In the genomic region with DNA sequence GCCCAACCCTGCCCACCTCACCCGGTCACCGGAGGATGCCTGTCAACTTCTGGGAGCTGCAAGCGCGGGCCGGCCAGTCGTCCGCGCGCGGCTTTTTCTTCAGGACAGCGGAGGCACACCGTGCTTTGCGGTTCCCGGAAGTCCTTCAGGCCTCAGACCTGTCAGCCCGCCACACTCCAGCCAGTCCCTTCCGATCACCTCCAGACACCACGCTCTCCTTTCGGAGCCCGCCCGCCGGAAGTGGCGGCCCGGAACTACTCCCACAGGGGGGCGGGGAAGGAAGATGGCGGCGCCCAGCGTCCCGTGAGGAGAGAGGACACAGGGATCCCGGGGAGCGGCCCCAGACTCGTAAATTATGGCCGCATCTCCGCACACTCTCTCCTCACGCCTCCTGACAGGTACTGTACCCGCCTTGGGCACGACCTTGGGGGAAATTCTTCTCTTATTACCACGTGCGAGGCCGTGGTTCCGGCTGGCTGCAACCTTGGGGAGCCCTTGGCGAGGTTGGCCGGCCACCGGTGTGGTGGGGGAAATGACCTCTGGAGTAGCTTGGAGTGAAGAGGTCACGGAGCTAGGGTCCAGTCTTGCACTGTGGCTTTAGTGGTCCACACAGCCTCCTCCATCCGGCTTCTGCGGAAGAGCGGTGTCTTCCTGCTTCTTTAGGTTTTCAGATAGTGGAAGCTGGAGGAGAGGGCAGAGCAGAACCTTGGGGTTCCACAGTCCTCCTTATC, we compare ENCODE assay signal across 8 cellular contexts. TPM values are rescaled to one million over a fixed set of nuclear protein-coding genes. Genes with fewer than 3 reads are reported as not detected.
DNase-seq lines count a peak whose midpoint lies in the region; ATAC-seq and TF ChIP-seq lines count a peak whose summit lies in the region.

COX10 (plus strand) TSS at position 254 of the 731 bp plus-strand sequence; CDS start at position 356, 102 bp downstream.

- H3F3A ChIP-seq in GM23338 (replicated peaks; ENCODE audit: low read depth), result no peaks in the 10 kb centered on the region

- TF ChIP-seq CTCF in GM23338 (conservative IDR thresholded peaks at IDR 0.05; ENCODE audit: low read depth in 2 of 2), result no peak
- TF ChIP-seq CTCF in fibroblast of the aortic adventitia (IDR thresholded peaks at IDR 0.05; ENCODE audit: insufficient read depth, low read length), result no peak
- no peak for TF ChIP-seq CTCF in nephron (IDR thresholded peaks at IDR 0.05; ENCODE audit: unreplicated experiment in 3 of 3)

- H2AFZ ChIP-seq in GM23338, result peak within 1 kb of the TSS; percentile 100

- peaks cover 70% of the 10 kb centered on the region for H3K79me2 ChIP-seq in GM23338 (replicated peaks; ENCODE audit: insufficient read depth)

- H3K36me3 Mint-ChIP-seq in GM23338 (ENCODE audit: low read depth) (peaks cover 24% of the 10 kb centered on the region; the same call in 2 of the 3 replicates), nephron (ENCODE audit: low read depth) (peaks cover 25% of the 10 kb centered on the region)
- H3K36me3 Mint-ChIP-seq in stimulated activated naive CD8-positive, alpha-beta T cell treated with anti-CD3 and anti-CD28 coated beads, Interleukin-15, Interleukin-2, amounts not matched to agents 100 ng/mL and 50 ng/mL, for 24 hours (ENCODE audit: low read depth), result peaks cover 36% of the 10 kb centered on the region

- peaks cover 9% of the 10 kb centered on the region for H3K4me1 ChIP-seq in GM23338 (ENCODE audit: insufficient read depth)

- peak within 1 kb of the TSS; percentile 99 for H3K27ac Mint-ChIP-seq in GM23338
- peak within 1 kb of the TSS; percentile 77 to 93 (median 91) for H3K27ac Mint-ChIP-seq in nephron
- peak within 1 kb of the TSS; percentile 96 for H3K27ac Mint-ChIP-seq in stimulated activated naive CD8-positive, alpha-beta T cell treated with anti-CD3 and anti-CD28 coated beads, Interleukin-15, Interleukin-2, amounts not matched to agents 100 ng/mL and 50 ng/mL, for 24 hours

- H3K4me1 Mint-ChIP-seq in GM23338 (peaks cover 12% of the 10 kb centered on the region), nephron (peaks cover 19% of the 10 kb centered on the region)
- H3K4me1 Mint-ChIP-seq in stimulated activated naive CD8-positive, alpha-beta T cell treated with anti-CD3 and anti-CD28 coated beads, Interleukin-15, Interleukin-2, amounts not matched to agents 100 ng/mL and 50 ng/mL, for 24 hours (ENCODE audit: low read depth), result peaks cover 60% of the 10 kb centered on the region

- H3K27ac ChIP-seq in GM23338 (ENCODE audit: low read depth), result peak within 1 kb of the TSS; percentile 94

- H3K9me2 ChIP-seq in GM23338 (ENCODE audit: insufficient read depth), result no peaks in the 10 kb centered on the region

- H3K4me3 Mint-ChIP-seq in GM23338 (peak within 1 kb of the TSS; percentile 99), nephron (peak within 1 kb of the TSS; percentile 98 to 99 (median 98))
- peak within 1 kb of the TSS; percentile 95 for H3K4me3 Mint-ChIP-seq in stimulated activated naive CD8-positive, alpha-beta T cell treated with anti-CD3 and anti-CD28 coated beads, Interleukin-15, Interleukin-2, amounts not matched to agents 100 ng/mL and 50 ng/mL, for 24 hours

- H4K20me1 ChIP-seq in GM23338 (replicated peaks; ENCODE audit: insufficient read depth), result peaks cover 13% of the 10 kb centered on the region

- H3K4me2 ChIP-seq in GM23338, result peak within 1 kb of the TSS; percentile 96

- H3K9me3 Mint-ChIP-seq in GM23338 (peaks cover 11% of the 10 kb centered on the region), nephron (peaks cover 5% of the 10 kb centered on the region)
- H3K9me3 Mint-ChIP-seq in stimulated activated naive CD8-positive, alpha-beta T cell treated with anti-CD3 and anti-CD28 coated beads, Interleukin-15, Interleukin-2, amounts not matched to agents 100 ng/mL and 50 ng/mL, for 24 hours, result no peaks in the 10 kb centered on the region

- H3K4me3 ChIP-seq in GM23338 (peak within 1 kb of the TSS; percentile 100), fibroblast of the aortic adventitia (ENCODE audit: low read depth, low read length) (peak within 1 kb of the TSS; percentile 100)

- H3K36me3 ChIP-seq in GM23338 (ENCODE audit: insufficient read depth), result peaks cover 2% of the 10 kb centered on the region; the same call in 1 of the 2 replicates

- peak; percentile 88 for DNase-seq in EH (ENCODE audit: low read depth)
- peak; percentile 94 for DNase-seq in GM23338 (ENCODE audit: low spot score)
- DNase-seq in Kasumi-1 (lab: John Stamatoyannopoulos, UW), result peak; percentile 58 to 64
- DNase-seq in activated T-helper 9 cell treated with anti-CD3 and anti-CD28 coated beads, Interleukin-2, amount 50 U/mL, for 16 hours (ENCODE audit: low read depth), result peak; percentile 80
- DNase-seq in fibroblast of the aortic adventitia (ENCODE audit: low read depth), result peak; percentile 71

- TF ChIP-seq POLR2A in Raji (IDR thresholded peaks at IDR 0.05; ENCODE audit: insufficient read depth, low read depth, low read length), result peak; percentile 91

- peaks cover 5% of the 10 kb centered on the region for H3K27me3 Mint-ChIP-seq in GM23338 (ENCODE audit: insufficient read depth, low read depth, poor library complexity)
- no peaks in the 10 kb centered on the region for H3K27me3 Mint-ChIP-seq in nephron (ENCODE audit: low read depth)
- no peaks in the 10 kb centered on the region for H3K27me3 Mint-ChIP-seq in stimulated activated naive CD8-positive, alpha-beta T cell treated with anti-CD3 and anti-CD28 coated beads, Interleukin-15, Interleukin-2, amounts not matched to agents 100 ng/mL and 50 ng/mL, for 24 hours

- H3K27me3 ChIP-seq in GM23338 (ENCODE audit: insufficient read depth), result no peaks in the 10 kb centered on the region

- peak; percentile 100 for ATAC-seq in GM23338

TF ChIP-seq in GM23338, 12 proteins besides CTCF, POLR2A, EP300 and RAD21 (continues in another document):
- no peak for TF ChIP-seq REST (IDR thresholded peaks at IDR 0.05; ENCODE audit: unreplicated experiment)
- peak; percentile 76 for TF ChIP-seq POLR2AphosphoS5 (IDR thresholded peaks at IDR 0.05; ENCODE audit: low read depth)
- TF ChIP-seq STAT1 (IDR thresholded peaks at IDR 0.05; ENCODE audit: unreplicated experiment), result no peak
- TF ChIP-seq JUNB (IDR thresholded peaks at IDR 0.05; ENCODE audit: unreplicated experiment), result no peak
- TF ChIP-seq EZH2 (IDR thresholded peaks at IDR 0.05; ENCODE audit: low read depth, unreplicated experiment), result no peak
- TF ChIP-seq CREB1 (CRISPR knock-in tag; IDR thresholded peaks at IDR 0.05; ENCODE audit: low read depth), result peak; percentile 94
- no peak for TF ChIP-seq EZH2phosphoT487 (IDR thresholded peaks at IDR 0.05; ENCODE audit: unreplicated experiment)
- TF ChIP-seq, protein P1, sequence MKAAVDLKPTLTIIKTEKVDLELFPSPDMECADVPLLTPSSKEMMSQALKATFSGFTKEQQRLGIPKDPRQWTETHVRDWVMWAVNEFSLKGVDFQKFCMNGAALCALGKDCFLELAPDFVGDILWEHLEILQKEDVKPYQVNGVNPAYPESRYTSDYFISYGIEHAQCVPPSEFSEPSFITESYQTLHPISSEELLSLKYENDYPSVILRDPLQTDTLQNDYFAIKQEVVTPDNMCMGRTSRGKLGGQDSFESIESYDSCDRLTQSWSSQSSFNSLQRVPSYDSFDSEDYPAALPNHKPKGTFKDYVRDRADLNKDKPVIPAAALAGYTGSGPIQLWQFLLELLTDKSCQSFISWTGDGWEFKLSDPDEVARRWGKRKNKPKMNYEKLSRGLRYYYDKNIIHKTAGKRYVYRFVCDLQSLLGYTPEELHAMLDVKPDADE (IDR thresholded peaks at IDR 0.05), result peak; percentile 66
- no peak for TF ChIP-seq NANOG (IDR thresholded peaks at IDR 0.05; ENCODE audit: borderline replicate concordance)
- TF ChIP-seq ZNF331 (CRISPR knock-in tag; IDR thresholded peaks at IDR 0.05; ENCODE audit: low read depth), result no peak
- no peak for TF ChIP-seq ZNF114 (CRISPR knock-in tag; IDR thresholded peaks at IDR 0.05)

RNA-seq across cellular contexts. Expression of gene COX10, which starts in this region (rescaled TPM):
- total RNA-seq in GM23338 (2014; rRNA removed; shearing (Covaris generic)), result 29.9 and 46.6 TPM in 2 replicates
- polyA plus RNA-seq in GM23338 (2016; fragmentation: Nextera tagmentation; extraction: Ambion mirVana), result 23.2 and 25.7 TPM in 2 replicates
- total RNA-seq in fibroblast of the aortic adventitia (ENCODE audit: low replicate concordance), result 6.4 and 19.2 TPM in 2 replicates

Comparison
In these comparisons a context has a peak if more than half of its experiments do, and no peak if none do; other contexts are left out.
1. Peak in every context shown above with its lines: DNase-seq, ATAC-seq, H3K4me3 ChIP-seq and H3K27ac ChIP-seq.